ENCODE assay signal across 8 cellular contexts in genomic region chr1:113073457-113073950, GRCh38. TPM values are rescaled to one million over a fixed set of nuclear protein-coding genes. Genes with fewer than 3 reads are reported as not detected.
A peak's percentile ranks its signal among the peaks of the same experiment; 100 is the strongest.
DNase-seq lines count a peak whose midpoint lies in the region; ATAC-seq, FAIRE-seq and TF ChIP-seq lines count a peak whose summit lies in the region.

No MANE protein-coding gene starts in this region.

- H3K9me2 ChIP-seq in Karpas-422 (replicated peaks; ENCODE audit: insufficient read depth, low read length), result no peaks in the 10 kb centered on the region

- H3K27ac Mint-ChIP-seq in brain, result peak overlapping the region; percentile 98 to 99 (median 99)
- peak overlapping the region; percentile 97 to 99 for H3K27ac Mint-ChIP-seq in stimulated activated naive CD8-positive, alpha-beta T cell treated with anti-CD3 and anti-CD28 coated beads, Interleukin-15, amount 100 ng/mL, for 72 hours

- peak; percentile 38 for ATAC-seq in GM21737 (IDR thresholded peaks at IDR 0.05; ENCODE audit: unreplicated experiment)
- peak; percentile 21 for ATAC-seq in stimulated activated naive CD8-positive, alpha-beta T cell treated with anti-CD3 and anti-CD28 coated beads, Interleukin-15, amount 100 ng/mL, for 72 hours

- H3K4me3 ChIP-seq in Karpas-422 (ENCODE audit: low read length) (peak overlapping the region; percentile 87), kidney (ENCODE audit: low read length in 2 of 2) (peak overlapping the region; percentile 97 to 98)

- intact Hi-C loops in kidney (cut with DNase I), result no loop called here

- no peaks in the 10 kb centered on the region for H3K27me3 ChIP-seq in Karpas-422 (ENCODE audit: low read length)

- H3K4me2 ChIP-seq in Karpas-422 (ENCODE audit: low read depth, low read length, poor library complexity, severe bottlenecking), result peak overlapping the region; percentile 90

- peaks cover 49% of the 10 kb centered on the region for H3K79me2 ChIP-seq in Karpas-422 (ENCODE audit: low read length)

- H3K4me1 Mint-ChIP-seq in brain, result peaks cover 47% of the 10 kb centered on the region
- H3K4me1 Mint-ChIP-seq in stimulated activated naive CD8-positive, alpha-beta T cell treated with anti-CD3 and anti-CD28 coated beads, Interleukin-15, amount 100 ng/mL, for 72 hours, result peaks cover 35% of the 10 kb centered on the region

- H4K20me1 ChIP-seq in Karpas-422 (ENCODE audit: insufficient read depth, low read depth, low read length), result peaks cover 7% of the 10 kb centered on the region; the same call in 1 of the 2 replicates

- H3K9me3 ChIP-seq in Karpas-422 (ENCODE audit: low read length) (no peaks in the 10 kb centered on the region), kidney (ENCODE audit: control insufficient read depth in 1 of 2, low read length in 2 of 2) (no peaks in the 10 kb centered on the region)

- no peak for FAIRE-seq in kidney (lab: Jason Lieb, UNC)

- H3K36me3 ChIP-seq in Karpas-422 (ENCODE audit: insufficient read depth, low read length) (peaks cover 18% of the 10 kb centered on the region; the same call in 1 of the 2 replicates), kidney (ENCODE audit: control insufficient read depth in 1 of 2, insufficient read depth in 2 of 2, low read length in 2 of 2) (no peaks in the 10 kb centered on the region)

- no peak for TF ChIP-seq CTCF in brain (conservative IDR thresholded peaks at IDR 0.05)
- TF ChIP-seq CTCF in kidney (IDR thresholded peaks at IDR 0.05; ENCODE audit: borderline replicate concordance, extremely low read depth, insufficient read depth), result peak; percentile 47

- H3K4me3 Mint-ChIP-seq in brain, result peak overlapping the region; percentile 97 to 100 (median 99)
- H3K4me3 Mint-ChIP-seq in stimulated activated naive CD8-positive, alpha-beta T cell treated with anti-CD3 and anti-CD28 coated beads, Interleukin-15, amount 100 ng/mL, for 72 hours, result peak overlapping the region; percentile 98 to 100

- peak; percentile 27 for DNase-seq in NCI-H2029 (lab: John Stamatoyannopoulos, UW)
- DNase-seq in NCI-H2029 treated with DMSO at 0.1 percent for 48 hours (lab: John Stamatoyannopoulos, UW), result no peak
- no peak for DNase-seq in Karpas-422
- no peak for DNase-seq in kidney
- DNase-seq in stimulated activated naive CD8-positive, alpha-beta T cell treated with anti-CD3 and anti-CD28 coated beads, Interleukin-15, amount 100 ng/mL, for 72 hours, result no peak
- DNase-seq in mesenteric fat pad (ENCODE audit: low spot score), result no peak

- H3K9me3 Mint-ChIP-seq in brain, result peaks cover 0 to 6% (median 2%) of the 10 kb centered on the region in 5 experiments
- no peaks in the 10 kb centered on the region for H3K9me3 Mint-ChIP-seq in stimulated activated naive CD8-positive, alpha-beta T cell treated with anti-CD3 and anti-CD28 coated beads, Interleukin-15, amount 100 ng/mL, for 72 hours

- H3K36me3 Mint-ChIP-seq in brain, result peaks cover 29% of the 10 kb centered on the region

- H3K9ac ChIP-seq in Karpas-422 (ENCODE audit: low read length), result peak overlapping the region; percentile 86
- H3K9ac ChIP-seq in kidney (ENCODE audit: low read length in 2 of 2), result peak overlapping the region; percentile 91 to 97

- peak overlapping the region; percentile 7; the same call in 1 of the 2 replicates for H2AFZ ChIP-seq in Karpas-422 (ENCODE audit: low read length)

- H3K27me3 Mint-ChIP-seq in brain, result peaks cover 11% of the 10 kb centered on the region
- H3K27me3 Mint-ChIP-seq in stimulated activated naive CD8-positive, alpha-beta T cell treated with anti-CD3 and anti-CD28 coated beads, Interleukin-15, amount 100 ng/mL, for 72 hours, result no peaks in the 10 kb centered on the region

- H3K27ac ChIP-seq in Karpas-422 (ENCODE audit: low read length), result peak overlapping the region; percentile 59
- H3K27ac ChIP-seq in kidney (ENCODE audit: low read depth in 2 of 2, low read length in 2 of 2), result peak overlapping the region; percentile 91 to 93

- H3K4me1 ChIP-seq in Karpas-422 (ENCODE audit: low read length) (peaks cover 21% of the 10 kb centered on the region), kidney (ENCODE audit: control insufficient read depth in 1 of 2, insufficient read depth in 1 of 2, low read depth in 1 of 2, low read length in 2 of 2) (peaks cover 5 to 12% of the 10 kb centered on the region in 2 donors)

RNA-seq across cellular contexts. Expression of gene LRIG2, which starts 0.5 kb away (rescaled TPM):
- 8.5 and 23.2 TPM in 2 replicates for total RNA-seq in Karpas-422 (2014; rRNA removed; shearing (Covaris generic); ENCODE audit: low replicate concordance)
- 3.0 TPM for polyA plus RNA-seq in brain (ENCODE audit: insufficient read depth, low read depth, low replicate concordance)
- total RNA-seq in kidney, result 17.4 TPM
- 3.6 TPM for polyA plus RNA-seq in kidney (ENCODE audit: insufficient read depth, low read depth, low replicate concordance)
- 13.4 TPM for total RNA-seq in mesenteric fat pad
